Comparison of ENCODE assay signal across 13 cellular contexts in the genomic region with DNA sequence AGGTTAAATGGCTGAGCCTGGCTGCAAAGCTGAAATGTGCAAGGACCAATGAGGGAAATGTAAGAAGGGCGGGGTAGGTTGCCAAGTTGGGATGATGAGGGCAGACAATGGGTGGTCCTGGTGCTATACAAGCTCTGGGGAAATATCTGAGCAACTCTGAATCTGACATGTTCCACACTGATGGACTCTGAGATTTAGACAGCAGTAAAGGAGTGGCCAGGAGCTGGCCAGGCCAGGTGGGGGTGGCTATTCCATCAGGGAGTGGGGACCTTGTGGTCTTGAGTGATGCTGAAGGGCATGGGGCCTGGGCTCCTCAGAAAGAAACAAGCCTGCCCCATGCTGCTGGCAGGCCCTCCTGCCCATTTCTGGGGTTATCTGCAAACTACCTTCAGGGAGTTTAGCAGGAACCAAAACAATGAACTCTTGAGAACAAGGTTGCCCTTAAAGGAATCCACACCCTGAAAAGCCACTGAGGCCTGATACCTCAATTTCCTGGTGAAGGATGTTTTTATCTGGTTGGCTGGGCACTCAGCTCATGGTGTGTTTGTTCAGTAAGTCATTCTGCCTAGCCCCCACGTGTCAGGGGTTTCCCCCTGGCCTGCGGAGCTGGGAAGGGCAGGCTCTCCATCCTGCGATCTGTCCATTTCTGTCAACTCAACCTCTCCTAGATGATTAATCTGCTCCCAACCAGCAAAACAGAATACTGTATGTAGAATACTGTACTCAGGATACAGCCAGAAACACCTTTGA.
DNase-seq lines count a peak whose midpoint lies in the region; ATAC-seq, FAIRE-seq and TF ChIP-seq lines count a peak whose summit lies in the region.
"Had no signal": no experiment of that assay in that cellular context is flagged by ENCODE, and none has a peak within 500 bp of the region (broad histone marks: within the 10 kb centered on the region; RNA-seq: fewer than 3 reads in every experiment).

No MANE protein-coding gene starts in this region.

- H3K27me3 ChIP-seq in OCI-LY3 (ENCODE audit: low read depth, low read length) = peaks cover 13% of the 10 kb centered on the region
- peaks cover 0 to 2% of the 10 kb centered on the region in 2 experiments for H3K27me3 ChIP-seq in endothelial cell of umbilical vein (ENCODE audit: control insufficient read depth in 2 of 2, insufficient read depth in 2 of 2, low read length in 2 of 2)
- H3K27me3 ChIP-seq: tibial artery had no signal

- H3K27ac Mint-ChIP-seq in Calu3 (ENCODE audit: unreplicated experiment) = peak overlapping the region; percentile 63
- H3K27ac Mint-ChIP-seq in nephron progenitor cell = peak overlapping the region; percentile 57
- H3K27ac Mint-ChIP-seq: immature natural killer cell, progenitor cell of endocrine pancreas had no signal

- H3K4me3 ChIP-seq in OCI-LY3 (ENCODE audit: low read length) (no peak overlapping the region), endothelial cell of umbilical vein (replicated peaks in 1 of 3; ENCODE audit: insufficient read depth in 1 of 3, low read depth in 1 of 3, low read length in 3 of 3) (no peak overlapping the region)
- H3K4me3 ChIP-seq: tibial artery had no signal

- H3K4me1 Mint-ChIP-seq in Calu3 (ENCODE audit: low read depth, unreplicated experiment) (peaks cover 56% of the 10 kb centered on the region), nephron progenitor cell (peaks cover 64% of the 10 kb centered on the region)
- H3K4me1 Mint-ChIP-seq: immature natural killer cell had no signal

- no peak for TF ChIP-seq CTCF in Calu3 (IDR thresholded peaks at IDR 0.05; ENCODE audit: unreplicated experiment)
- no peak for TF ChIP-seq CTCF in OCI-LY3 (IDR thresholded peaks at IDR 0.05; ENCODE audit: low read depth, low read length)
- TF ChIP-seq CTCF in endothelial cell of umbilical vein (IDR thresholded peaks at IDR 0.05; ENCODE audit: extremely low read depth in 1 of 2, insufficient read depth in 1 of 2, low read depth in 1 of 2, low read length in 2 of 2) = no peak
- TF ChIP-seq CTCF in nephron progenitor cell (IDR thresholded peaks at IDR 0.05) = no peak

- H2AFZ ChIP-seq in OCI-LY3 (ENCODE audit: low read depth, low read length) (no peak overlapping the region), endothelial cell of umbilical vein (ENCODE audit: low read depth, low read length) (peak overlapping the region; percentile 38)

- H4K20me1 ChIP-seq in OCI-LY3 (ENCODE audit: insufficient read depth, low read length) (no peaks in the 10 kb centered on the region), endothelial cell of umbilical vein (replicated peaks; ENCODE audit: control insufficient read depth, extremely low read depth, insufficient read depth, low read length) (no peaks in the 10 kb centered on the region)

- H3K27ac ChIP-seq in OCI-LY3 (ENCODE audit: low read length) = no peak overlapping the region
- no peak overlapping the region for H3K27ac ChIP-seq in endothelial cell of umbilical vein (ENCODE audit: insufficient read depth, low read depth, low read length)
- H3K27ac ChIP-seq: tibial artery had no signal

- no peaks in the 10 kb centered on the region for H3K27me3 Mint-ChIP-seq in Calu3 (ENCODE audit: unreplicated experiment)
- peaks cover 8% of the 10 kb centered on the region for H3K27me3 Mint-ChIP-seq in nephron progenitor cell (ENCODE audit: low read depth, poor library complexity)

- H3K9ac ChIP-seq in OCI-LY3 (ENCODE audit: low read length) (no peak overlapping the region), endothelial cell of umbilical vein (replicated peaks; ENCODE audit: extremely low read depth, insufficient read depth, low read length) (no peak overlapping the region)

- BruUV-seq in Calu3 (replicated peaks; lab: Mats Ljungman, UMichigan) (no TSS peak), endothelial cell of umbilical vein (replicated peaks; lab: Mats Ljungman, UMichigan) (no TSS peak)

- no peak for ATAC-seq in HG02970 (IDR thresholded peaks at IDR 0.05; ENCODE audit: low FRiP score, unreplicated experiment)
- ATAC-seq: Right ventricle myocardium inferior had no signal

- TF ChIP-seq POLR2A in endothelial cell of umbilical vein (IDR thresholded peaks at IDR 0.05; ENCODE audit: low read depth, low read length) = no peak

- H3K9me3 Mint-ChIP-seq in Calu3 (ENCODE audit: low read depth, unreplicated experiment) (peaks cover 3% of the 10 kb centered on the region), nephron progenitor cell (no peaks in the 10 kb centered on the region)
- H3K9me3 Mint-ChIP-seq: immature natural killer cell had no signal

- FAIRE-seq in endothelial cell of umbilical vein (lab: Jason Lieb, UNC) = peak; percentile 33

- dilution Hi-C loops in endothelial cell of umbilical vein (cut with MboI; ENCODE audit: extremely low pct_ligation_motif_present, low sequenced_read_pairs) = no loop called here

- CTCF ChIA-PET in Calu3 (lab: Charles Lee) = interaction anchor here (0.9 to 1.9 kb wide), 11 partner anchors 9 to 191 kb away, joined by 3 to 7 read pairs (median 3); no protein-coding TSS in a partner anchor
- CTCF ChIA-PET in endothelial cell of umbilical vein (lab: Charles Lee) = interaction anchor here (0.8 to 1.2 kb wide), 2 partner anchors 19 to 94 kb away, joined by 3 to 4 read pairs; no protein-coding TSS in a partner anchor

- peaks cover 11% of the 10 kb centered on the region for H3K36me3 Mint-ChIP-seq in Calu3 (ENCODE audit: insufficient read depth, unreplicated experiment)
- no peaks in the 10 kb centered on the region for H3K36me3 Mint-ChIP-seq in nephron progenitor cell (ENCODE audit: low read depth)
- H3K36me3 Mint-ChIP-seq: immature natural killer cell had no signal

- peak; percentile 91 for DNase-seq in Calu3
- DNase-seq in endothelial cell of umbilical vein (ENCODE audit: low read depth, low spot score) = peak; percentile 62
- no peak for DNase-seq in nephron progenitor cell
- no peak for DNase-seq in NCI-H2171 (lab: John Stamatoyannopoulos, UW)
- DNase-seq in effector CD8-positive, alpha-beta T cell (lab: John Stamatoyannopoulos, UW) = no peak
- DNase-seq in epidermal melanocyte (ENCODE audit: insufficient read length, low spot score) = no peak
- DNase-seq: erythroblast, immature natural killer cell, tibial artery had no signal

- H3K4me1 ChIP-seq in OCI-LY3 (ENCODE audit: low read length) (peaks cover 34% of the 10 kb centered on the region), endothelial cell of umbilical vein (ENCODE audit: control insufficient read depth, extremely low read depth, insufficient read depth, low read length) (peaks cover 11% of the 10 kb centered on the region)

- H3K4me2 ChIP-seq in OCI-LY3 (ENCODE audit: low read length) (peak overlapping the region; percentile 21), endothelial cell of umbilical vein (ENCODE audit: insufficient read depth, low read length) (no peak overlapping the region)

- intact Hi-C loops in Calu3 (cut with micrococcal nuclease; ENCODE audit: unreplicated experiment) (loop anchor here (2.0 to 5.0 kb wide), 4 partner anchors 38 to 144 kb away; no protein-coding TSS in a partner anchor), endothelial cell of umbilical vein (cut with micrococcal nuclease) (no loop called here)

- H3K4me3 Mint-ChIP-seq in Calu3 (ENCODE audit: low read depth, unreplicated experiment) (peak overlapping the region; percentile 14), nephron progenitor cell (no peak overlapping the region)
- H3K4me3 Mint-ChIP-seq: immature natural killer cell had no signal

- H3K79me2 ChIP-seq in OCI-LY3 (ENCODE audit: low read length) (no peaks in the 10 kb centered on the region), endothelial cell of umbilical vein (ENCODE audit: control insufficient read depth, insufficient read depth, low read length) (no peaks in the 10 kb centered on the region)

- H3K9me1 ChIP-seq in endothelial cell of umbilical vein (replicated peaks; ENCODE audit: control insufficient read depth, extremely low read depth, insufficient read depth, low read length) = no peaks in the 10 kb centered on the region

- POLR2A ChIA-PET in endothelial cell of umbilical vein (lab: Charles Lee) = no interaction called here

- H3K9me3 ChIP-seq in OCI-LY3 (ENCODE audit: insufficient read depth, low read length) = no peaks in the 10 kb centered on the region
- H3K9me3 ChIP-seq in endothelial cell of umbilical vein (replicated peaks; ENCODE audit: control insufficient read depth, insufficient read depth, low read length) = no peaks in the 10 kb centered on the region
- H3K9me3 ChIP-seq: tibial artery had no signal

- H3K36me3 ChIP-seq in OCI-LY3 (replicated peaks; ENCODE audit: low read depth, low read length) (no peaks in the 10 kb centered on the region), endothelial cell of umbilical vein (ENCODE audit: control insufficient read depth in 2 of 2, extremely low read depth in 1 of 2, insufficient read depth in 2 of 2, low read length in 2 of 2) (no peaks in the 10 kb centered on the region)
- H3K36me3 ChIP-seq: tibial artery had no signal

TF ChIP-seq in endothelial cell of umbilical vein, 7 proteins besides CTCF, POLR2A, EP300 and RAD21:
- peak; percentile 28 for TF ChIP-seq GATA2 (IDR thresholded peaks at IDR 0.05; ENCODE audit: insufficient read depth, insufficient read length, low read depth, low read length)
- TF ChIP-seq, protein P1, sequence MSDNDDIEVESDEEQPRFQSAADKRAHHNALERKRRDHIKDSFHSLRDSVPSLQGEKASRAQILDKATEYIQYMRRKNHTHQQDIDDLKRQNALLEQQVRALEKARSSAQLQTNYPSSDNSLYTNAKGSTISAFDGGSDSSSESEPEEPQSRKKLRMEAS (IDR thresholded peaks at IDR 0.05; ENCODE audit: insufficient read depth, insufficient read length) = no peak
TF ChIP-seq in endothelial cell of umbilical vein: peak in this region for 1.

Comparison
In these comparisons a context has a peak if more than half of its experiments do, and no peak if none do; other contexts are left out.
1. DNase-seq: peak in Calu3 (single experiment) and endothelial cell of umbilical vein (single experiment); none in nephron progenitor cell (single experiment), NCI-H2171 (single experiment), effector CD8-positive, alpha-beta T cell (single experiment) and epidermal melanocyte (single experiment).